24 cellular contexts compared by ENCODE assay signal in genomic region chr10:111822661-111823060, GRCh38.
"Had no signal": no experiment of that assay in that cellular context is flagged by ENCODE, and none has a peak within 500 bp of the region (broad histone marks: within the 10 kb centered on the region; RNA-seq: fewer than 3 reads in every experiment).

No MANE protein-coding gene starts in this region.

- H3K36me3 Mint-ChIP-seq: mesothelial cell of epicardium; naive thymus-derived CD4-positive, alpha-beta T cell; stimulated activated effector memory CD8-positive, alpha-beta T cell treated with anti-CD3 and anti-CD28 coated beads, Interleukin-12 subunit alpha, Interleukin-12 subunit beta, amount 100 ng/mL, for 72 hours; type B pancreatic cell had no signal

- ATAC-seq: heart right ventricle; left cardiac atrium; left lung; mucosa of descending colon; naive thymus-derived CD4-positive, alpha-beta T cell; pancreas; sciatic nerve; stimulated activated effector memory CD8-positive, alpha-beta T cell treated with anti-CD3 and anti-CD28 coated beads, Interleukin-12 subunit alpha, Interleukin-12 subunit beta, amount 100 ng/mL, for 72 hours had no signal

- H3K27ac ChIP-seq: heart right ventricle, left lung, pancreas, right atrium auricular region, stomach, thyroid gland had no signal

- H3K27ac Mint-ChIP-seq: mesothelial cell of epicardium; naive thymus-derived CD4-positive, alpha-beta T cell; nephron progenitor cell; stimulated activated effector memory CD8-positive, alpha-beta T cell treated with anti-CD3 and anti-CD28 coated beads, Interleukin-12 subunit alpha, Interleukin-12 subunit beta, amount 100 ng/mL, for 72 hours; type B pancreatic cell had no signal

- H3K4me3 ChIP-seq: dorsolateral prefrontal cortex, heart right ventricle, left lung, mucosa of descending colon, pancreas, right atrium auricular region, stomach, thyroid gland had no signal

- H3K4me3 Mint-ChIP-seq: mesothelial cell of epicardium; naive thymus-derived CD4-positive, alpha-beta T cell; nephron progenitor cell; stimulated activated effector memory CD8-positive, alpha-beta T cell treated with anti-CD3 and anti-CD28 coated beads, Interleukin-12 subunit alpha, Interleukin-12 subunit beta, amount 100 ng/mL, for 72 hours; type B pancreatic cell had no signal

- FAIRE-seq: colon, islet of Langerhans, pancreas had no signal

- H3K27me3 Mint-ChIP-seq: naive thymus-derived CD4-positive, alpha-beta T cell had no signal

- H3K9me3 ChIP-seq: heart right ventricle, left lung, mucosa of descending colon, pancreas, right atrium auricular region, stomach, thyroid gland had no signal

- DNase-seq: effector CD4-positive, alpha-beta T cell; foreskin melanocyte; glutamatergic neuron; heart right ventricle; left cardiac atrium; left lung; mesenchymal stem cell; mucosa of descending colon; naive thymus-derived CD4-positive, alpha-beta T cell; nephron progenitor cell; pancreas; stimulated activated CD4-positive, alpha-beta T cell treated with anti-CD3 and anti-CD28 coated beads, Interleukin-2, amount 100 ng/mL, for 24 hours; stimulated activated CD4-positive, alpha-beta T cell treated with anti-CD3 and anti-CD28 coated beads, Interleukin-4, amount 100 ng/mL, for 24 hours; stimulated activated naive CD4-positive, alpha-beta T cell treated with Interleukin-2 at 50 U/mL for 16 hours; stomach; thyroid gland had no signal

- H3K9me3 Mint-ChIP-seq: stimulated activated effector memory CD8-positive, alpha-beta T cell treated with anti-CD3 and anti-CD28 coated beads, Interleukin-12 subunit alpha, Interleukin-12 subunit beta, amount 100 ng/mL, for 72 hours; type B pancreatic cell had no signal

- H3K36me3 ChIP-seq: heart right ventricle, left lung, pancreas, right atrium auricular region, stomach, thyroid gland had no signal

- H3K4me1 Mint-ChIP-seq: mesothelial cell of epicardium; naive thymus-derived CD4-positive, alpha-beta T cell; stimulated activated effector memory CD8-positive, alpha-beta T cell treated with anti-CD3 and anti-CD28 coated beads, Interleukin-12 subunit alpha, Interleukin-12 subunit beta, amount 100 ng/mL, for 72 hours had no signal

- H3K4me1 ChIP-seq: heart right ventricle, left lung, pancreas, right atrium auricular region, stomach, thyroid gland had no signal

- H3K27me3 ChIP-seq: dorsolateral prefrontal cortex, heart right ventricle, left lung, pancreas, right atrium auricular region, stomach, thyroid gland had no signal
